12 cellular contexts compared by ENCODE assay signal in the genomic region with DNA sequence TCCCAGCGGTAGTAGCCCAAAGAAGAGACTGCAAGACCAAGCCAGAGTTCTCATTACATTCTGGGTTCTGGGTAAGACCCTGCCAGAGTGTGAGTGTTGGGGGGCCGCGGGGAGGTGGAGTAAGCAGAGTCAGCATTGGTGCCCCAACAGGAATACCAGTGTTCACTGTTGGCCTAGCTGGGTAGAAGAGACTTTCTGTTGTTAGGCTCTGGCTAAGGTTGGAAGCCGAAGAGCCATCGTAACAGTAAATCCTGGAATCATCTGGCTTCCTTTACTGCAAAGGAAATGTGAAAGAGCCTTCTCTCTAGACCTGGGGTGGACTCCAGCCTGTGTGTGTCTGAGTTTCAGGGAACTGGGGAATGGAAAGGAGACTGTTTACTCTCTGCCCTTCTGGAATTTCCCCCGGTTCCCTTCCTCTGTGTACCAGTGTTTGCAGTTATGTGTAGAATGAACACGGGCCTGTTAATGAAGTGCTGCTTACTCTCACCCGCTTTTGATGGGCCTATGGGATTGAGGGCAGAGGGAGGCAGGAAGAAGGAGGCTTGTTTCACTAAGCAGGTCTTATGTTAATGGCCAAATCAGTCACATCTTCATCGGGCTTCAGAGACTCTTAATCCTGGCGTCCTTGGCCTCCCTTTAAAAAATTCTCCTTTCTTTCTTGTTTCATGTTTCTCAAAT.
DNase-seq lines count a peak whose midpoint lies in the region; ATAC-seq and TF ChIP-seq lines count a peak whose summit lies in the region.
"Had no signal": no experiment of that assay in that cellular context is flagged by ENCODE, and none has a peak within 500 bp of the region (broad histone marks: within the 10 kb centered on the region; RNA-seq: fewer than 3 reads in every experiment).

No MANE protein-coding gene starts in this region.

- CTCF ChIA-PET in Caco-2 (lab: Charles Lee) = no interaction called here
- CTCF ChIA-PET in SK-N-SH (lab: Yijun Ruan, JAX) = interaction anchor here (1.5 kb wide), 1 partner anchor 100 kb away, joined by 3 read pairs; no protein-coding TSS in a partner anchor

- no peaks in the 10 kb centered on the region for H3K27me3 ChIP-seq in Caco-2 (replicated peaks; ENCODE audit: control insufficient read depth, insufficient read depth, low read length)
- H3K27me3 ChIP-seq in SK-N-SH (ENCODE audit: insufficient read depth) = no peaks in the 10 kb centered on the region
- H3K27me3 ChIP-seq in gastroesophageal sphincter = no peaks in the 10 kb centered on the region
- H3K27me3 ChIP-seq in sigmoid colon = no peaks in the 10 kb centered on the region

- TF ChIP-seq POLR2A in gastroesophageal sphincter (IDR thresholded peaks at IDR 0.05) = no peak
- TF ChIP-seq POLR2A in sigmoid colon (IDR thresholded peaks at IDR 0.05) = no peak

- H3K9me3 Mint-ChIP-seq in Caco-2 (ENCODE audit: unreplicated experiment) = no peaks in the 10 kb centered on the region
- H3K9me3 Mint-ChIP-seq: T-helper 1 cell treated with Interleukin-12 subunit alpha and Interleukin-12 subunit beta and Interleukin-4 antibody, amounts not matched to agents 30 μg/mL and 1 μg/mL, for 36 hours had no signal

- H3K36me3 ChIP-seq in Caco-2 (ENCODE audit: control insufficient read depth, insufficient read depth, low read length) (no peaks in the 10 kb centered on the region), SK-N-SH (replicated peaks in 1 of 2; ENCODE audit: control insufficient read depth in 1 of 2, insufficient read depth in 2 of 2, low read length in 1 of 2) (no peaks in the 10 kb centered on the region), gastroesophageal sphincter (no peaks in the 10 kb centered on the region), sigmoid colon (no peaks in the 10 kb centered on the region)

- peak overlapping the region; percentile 4 for H3K4me3 Mint-ChIP-seq in Caco-2 (ENCODE audit: unreplicated experiment)
- H3K4me3 Mint-ChIP-seq: T-helper 1 cell treated with Interleukin-12 subunit alpha and Interleukin-12 subunit beta and Interleukin-4 antibody, amounts not matched to agents 30 μg/mL and 1 μg/mL, for 36 hours had no signal

- no peaks in the 10 kb centered on the region for H4K20me1 ChIP-seq in SK-N-SH (ENCODE audit: insufficient read depth)

- peak overlapping the region; percentile 35; the same call in 1 of the 2 replicates for H2AFZ ChIP-seq in SK-N-SH (ENCODE audit: low read depth)

- no peak overlapping the region for H3K9ac ChIP-seq in SK-N-SH

- no peak for ATAC-seq in gastroesophageal sphincter
- no peak for ATAC-seq in HG02885 (IDR thresholded peaks at IDR 0.05; ENCODE audit: poor library complexity, unreplicated experiment)
- no peak for ATAC-seq in HG02852 (IDR thresholded peaks at IDR 0.05; ENCODE audit: unreplicated experiment)

- no peaks in the 10 kb centered on the region for H3K27me3 Mint-ChIP-seq in Caco-2 (ENCODE audit: insufficient read depth, unreplicated experiment)

- TF ChIP-seq CTCF in Caco-2 (IDR thresholded peaks at IDR 0.05; ENCODE audit: insufficient read depth in 1 of 2, low read depth in 1 of 2, low read length in 1 of 2, severe bottlenecking in 1 of 2, unreplicated experiment in 1 of 2) = no peak
- no peak for TF ChIP-seq CTCF in SK-N-SH (IDR thresholded peaks at IDR 0.05)
- no peak for TF ChIP-seq CTCF in gastroesophageal sphincter (IDR thresholded peaks at IDR 0.05)
- no peak for TF ChIP-seq CTCF in sigmoid colon (IDR thresholded peaks at IDR 0.05)

- H3K79me2 ChIP-seq in SK-N-SH (ENCODE audit: insufficient read depth) = no peaks in the 10 kb centered on the region

- peaks cover 5% of the 10 kb centered on the region for H3K36me3 Mint-ChIP-seq in Caco-2 (ENCODE audit: insufficient read depth, unreplicated experiment)

- peak overlapping the region; percentile 87 for H3K27ac Mint-ChIP-seq in Caco-2 (ENCODE audit: unreplicated experiment)
- H3K27ac Mint-ChIP-seq: T-helper 1 cell treated with Interleukin-12 subunit alpha and Interleukin-12 subunit beta and Interleukin-4 antibody, amounts not matched to agents 30 μg/mL and 1 μg/mL, for 36 hours had no signal

- no peaks in the 10 kb centered on the region for H3K9me2 ChIP-seq in SK-N-SH

- peaks cover 7% of the 10 kb centered on the region for H3F3A ChIP-seq in SK-N-SH (replicated peaks; ENCODE audit: insufficient read depth)

- WGBS in SK-N-SH (ENCODE audit: low lambda C conversion rate) = 71% methylated on average over 10 of the region's 10 CpGs
- WGBS in gastroesophageal sphincter (ENCODE audit: low coverage in 1 of 2), 2 donors = 40 to 61% methylated on average over 5 to 8 of the region's 10 CpGs
- WGBS in sigmoid colon, 2 donors = 60 to 63% methylated on average over 10 of the region's 10 CpGs

- H3K4me1 ChIP-seq in Caco-2 (peaks cover 35% of the 10 kb centered on the region), SK-N-SH (ENCODE audit: control insufficient read depth in 1 of 2, insufficient read depth in 2 of 2, low read depth in 1 of 2, low read length in 1 of 2) (peaks cover 17 to 34% of the 10 kb centered on the region in 2 experiments; a peak in 3 of 4 replicates), gastroesophageal sphincter (peaks cover 0 to 44% (median 0%) of the 10 kb centered on the region in 3 donors), sigmoid colon (peaks cover 0 to 22% (median 18%) of the 10 kb centered on the region in 4 donors)

- intact Hi-C loops in Caco-2 (cut with micrococcal nuclease; ENCODE audit: unreplicated experiment) = loop anchor here (2.0 kb wide), 3 partner anchors 16 to 32 kb away; no protein-coding TSS in a partner anchor
- intact Hi-C loops in sigmoid colon (cut with DNase I) = no loop called here

- POLR2A ChIA-PET in Caco-2 (lab: Charles Lee) = no interaction called here
- POLR2A ChIA-PET in SK-N-SH (lab: Yijun Ruan, JAX) = no interaction called here

- no TSS peak for BruUV-seq in Caco-2 (replicated peaks; lab: Mats Ljungman, UMichigan)

- H3K4me3 ChIP-seq in Caco-2 (ENCODE audit: low read depth, low read length) (no peak overlapping the region), SK-N-SH (ENCODE audit: low read depth in 2 of 2, low read length in 1 of 2) (no peak overlapping the region), gastroesophageal sphincter (no peak overlapping the region), sigmoid colon (no peak overlapping the region)

- no peak for TF ChIP-seq RAD21 in SK-N-SH (IDR thresholded peaks at IDR 0.05; ENCODE audit: low read length)

- H3K9me3 ChIP-seq in Caco-2 (no peaks in the 10 kb centered on the region), SK-N-SH (no peaks in the 10 kb centered on the region), gastroesophageal sphincter (no peaks in the 10 kb centered on the region), sigmoid colon (no peaks in the 10 kb centered on the region)

- DNase-seq in Caco-2 (peak; percentile 54 to 63), SK-N-SH (no peak), sigmoid colon (no peak), NCI-H748 (lab: John Stamatoyannopoulos, UW; ENCODE audit: unreplicated experiment) (no peak)
- DNase-seq in stimulated activated CD4-positive, alpha-beta T cell treated with anti-CD3 and anti-CD28 coated beads, Interleukin-12 subunit alpha, Interleukin-12 subunit beta, amount 100 ng/mL, for 4 hours = no peak
- DNase-seq: C1 segment of cervical spinal cord; NCI-H1105 treated with DMSO at 0.1 percent for 48 hours; NK-92 treated with Interleukin-12 subunit alpha and Interleukin-12 subunit beta, amount 100 ng/mL, for 24 hours had no signal

- peak overlapping the region; percentile 36; the same call in 1 of the 2 replicates for H3K4me2 ChIP-seq in SK-N-SH

- peaks cover 31% of the 10 kb centered on the region for H3K4me1 Mint-ChIP-seq in Caco-2 (ENCODE audit: low read depth, unreplicated experiment)

- H3K27ac ChIP-seq in SK-N-SH (ENCODE audit: low read depth in 2 of 2, low read length in 1 of 2) (peak overlapping the region; percentile 65 to 78; a peak in 3 of 4 replicates), gastroesophageal sphincter (peak overlapping the region in 3 of 4 donors; percentile 35 to 58 (median 53)), sigmoid colon (peak overlapping the region; percentile 25 to 76 (median 67))

- no peak for TF ChIP-seq EP300 in SK-N-SH (IDR thresholded peaks at IDR 0.05; ENCODE audit: borderline replicate concordance in 1 of 2, low read depth in 1 of 2, low read length in 1 of 2)
- TF ChIP-seq EP300 in gastroesophageal sphincter (IDR thresholded peaks at IDR 0.05) = no peak
- TF ChIP-seq EP300 in sigmoid colon (IDR thresholded peaks at IDR 0.05) = no peak

TF ChIP-seq in SK-N-SH, 30 proteins besides CTCF, POLR2A, EP300 and RAD21 (continues in another document):
- no peak for TF ChIP-seq FOXJ3 (CRISPR knock-in tag; IDR thresholded peaks at IDR 0.05)
- TF ChIP-seq RXRA (IDR thresholded peaks at IDR 0.05; ENCODE audit: borderline replicate concordance, low read depth) = no peak
- TF ChIP-seq MXI1 (IDR thresholded peaks at IDR 0.05; ENCODE audit: low read depth, low read length) = no peak
- TF ChIP-seq NFIC (IDR thresholded peaks at IDR 0.05; ENCODE audit: borderline replicate concordance) = no peak
- no peak for TF ChIP-seq FOSL2 (IDR thresholded peaks at IDR 0.05; ENCODE audit: borderline replicate concordance, low read depth)
- TF ChIP-seq YY1 (IDR thresholded peaks at IDR 0.05; ENCODE audit: low read depth) = no peak
- TF ChIP-seq MEF2A (IDR thresholded peaks at IDR 0.05; ENCODE audit: borderline replicate concordance, low read depth) = no peak
- TF ChIP-seq, protein P1, sequence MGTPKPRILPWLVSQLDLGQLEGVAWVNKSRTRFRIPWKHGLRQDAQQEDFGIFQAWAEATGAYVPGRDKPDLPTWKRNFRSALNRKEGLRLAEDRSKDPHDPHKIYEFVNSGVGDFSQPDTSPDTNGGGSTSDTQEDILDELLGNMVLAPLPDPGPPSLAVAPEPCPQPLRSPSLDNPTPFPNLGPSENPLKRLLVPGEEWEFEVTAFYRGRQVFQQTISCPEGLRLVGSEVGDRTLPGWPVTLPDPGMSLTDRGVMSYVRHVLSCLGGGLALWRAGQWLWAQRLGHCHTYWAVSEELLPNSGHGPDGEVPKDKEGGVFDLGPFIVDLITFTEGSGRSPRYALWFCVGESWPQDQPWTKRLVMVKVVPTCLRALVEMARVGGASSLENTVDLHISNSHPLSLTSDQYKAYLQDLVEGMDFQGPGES (IDR thresholded peaks at IDR 0.05; ENCODE audit: low read depth, low read length) = no peak
- TF ChIP-seq POLR2AphosphoS5 (IDR thresholded peaks at IDR 0.05; ENCODE audit: low read depth, low read length) = no peak
- no peak for TF ChIP-seq EZH2phosphoT487 (IDR thresholded peaks at IDR 0.05; ENCODE audit: borderline replicate concordance, low read depth)
- TF ChIP-seq SMC3 (IDR thresholded peaks at IDR 0.05; ENCODE audit: low read depth, low read length) = no peak
- no peak for TF ChIP-seq TEAD4 (IDR thresholded peaks at IDR 0.05; ENCODE audit: borderline replicate concordance, insufficient read depth)
- no peak for TF ChIP-seq TAF1 (IDR thresholded peaks at IDR 0.05; ENCODE audit: borderline replicate concordance, low read depth, low read length)

Comparison
In these comparisons a context has a peak if more than half of its experiments do, and no peak if none do; other contexts are left out.
1. DNase-seq: peak in Caco-2 (2 of 2); none in SK-N-SH (single experiment), sigmoid colon (single experiment), NCI-H748 (single experiment) and stimulated activated CD4-positive, alpha-beta T cell treated with anti-CD3 and anti-CD28 coated beads, Interleukin-12 subunit alpha, Interleukin-12 subunit beta, amount 100 ng/mL, for 4 hours (single experiment).
2. Peak in every context shown above with its lines, with median percentiles within 50 percentile points of each other: H3K27ac ChIP-seq.